In the genomic region with DNA sequence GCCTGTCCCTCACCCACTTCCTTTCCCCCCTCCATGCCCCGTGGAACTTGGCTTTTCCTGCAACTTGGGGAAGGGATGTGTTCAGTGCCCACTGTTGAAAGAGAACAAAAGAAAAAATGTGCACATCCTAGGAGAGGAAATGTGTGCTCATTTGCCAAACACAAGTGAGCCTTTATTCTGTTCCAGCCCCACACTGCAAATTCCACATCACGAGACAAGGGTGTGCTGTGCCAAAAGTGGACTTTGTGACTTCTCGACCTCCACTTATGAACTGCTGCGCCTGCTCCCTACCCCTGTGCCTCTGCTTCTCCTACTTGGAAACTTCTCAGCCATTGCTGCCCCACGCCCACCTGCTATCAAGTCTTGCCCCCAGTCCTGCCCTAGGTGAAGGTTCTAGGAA, we compare ENCODE assay signal across 27 cellular contexts.
"Had no signal": no experiment of that assay in that cellular context is flagged by ENCODE, and none has a peak within 500 bp of the region (broad histone marks: within the 10 kb centered on the region; RNA-seq: fewer than 3 reads in every experiment).

No MANE protein-coding gene starts in this region.

- FAIRE-seq: endothelial cell of umbilical vein, frontal cortex, small intestine, urothelium cell line had no signal

- H3K27me3 ChIP-seq: tibial nerve, upper lobe of left lung had no signal

- H2AFZ ChIP-seq: neural progenitor cell, parathyroid adenoma had no signal

- H3K9ac ChIP-seq: neural progenitor cell, parathyroid adenoma had no signal

- H3K4me1 ChIP-seq: esophagus squamous epithelium, lower lobe of right lung, neural progenitor cell, parathyroid adenoma, prostate gland, upper lobe of left lung had no signal

- H3K36me3 ChIP-seq: esophagus squamous epithelium, lower lobe of right lung, neural progenitor cell, prostate gland, thoracic aorta, tibial nerve, upper lobe of left lung had no signal

- ATAC-seq: left ventricle myocardium superior; lower lobe of right lung; mucosa of descending colon; natural killer cell treated with Interleukin-12 subunit alpha and Interleukin-12 subunit beta and Interleukin-15 and Interleukin-18, amount 100 ng/mL, for 72 hours; right cardiac atrium; stimulated activated naive B cell treated with anti-CD40 and anti-IgM and Interleukin-4, amounts not matched to agents 10 μg/mL and 1 μg/mL and 100 μg/mL, for 72 hours had no signal

- H3K9me3 ChIP-seq: esophagus squamous epithelium, lower lobe of right lung, mucosa of descending colon, prostate gland, thoracic aorta, tibial nerve, upper lobe of left lung had no signal

- DNase-seq: dermis blood vessel endothelial cell; effector memory CD4-positive, alpha-beta T cell; esophagus squamous epithelium; immature natural killer cell; islet precursor cell; kidney glomerular epithelial cell; left ventricle myocardium superior; lower lobe of right lung; mesenchymal stem cell; mucosa of descending colon; naive B cell; right cardiac atrium; small intestine; stimulated activated CD4-positive, alpha-beta T cell treated with anti-CD3 and anti-CD28 coated beads, Interleukin-15, amount 100 ng/mL, for 24 hours; stimulated activated CD4-positive, alpha-beta T cell treated with anti-CD3 and anti-CD28 coated beads, Interleukin-2, amount 100 ng/mL, for 48 hours; stimulated activated naive B cell treated with anti-CD40 and anti-IgM and Interleukin-4, amounts not matched to agents 10 μg/mL and 1 μg/mL and 100 μg/mL, for 72 hours; upper lobe of left lung had no signal

- H3K4me2 ChIP-seq: neural progenitor cell had no signal

- H3K79me2 ChIP-seq: parathyroid adenoma had no signal

- H3K27ac ChIP-seq: coronary artery, esophagus squamous epithelium, lower lobe of right lung, neural progenitor cell, parathyroid adenoma, prostate gland, thoracic aorta, upper lobe of left lung had no signal

- H3K4me3 ChIP-seq: coronary artery, esophagus squamous epithelium, lower lobe of right lung, mucosa of descending colon, neural progenitor cell, prostate gland, thoracic aorta, tibial nerve, upper lobe of left lung had no signal
